ENCODE assay signal across 8 cellular contexts in genomic region chr17:64599187-64599676, GRCh38.
DNase-seq lines count a peak whose midpoint lies in the region; ATAC-seq and TF ChIP-seq lines count a peak whose summit lies in the region.

No MANE protein-coding gene starts in this region.

- peaks cover 47% of the 10 kb centered on the region for H3K4me1 Mint-ChIP-seq in activated naive CD4-positive, alpha-beta T cell treated with anti-CD3 and anti-CD28 coated beads, Interleukin-2, amount 50 U/mL, for 24 hours

- no peak overlapping the region for H3K27ac ChIP-seq in SU-DHL-6 (ENCODE audit: low read depth, low read length)

- H3K4me3 ChIP-seq in SU-DHL-6 (ENCODE audit: insufficient read depth, low read length, poor library complexity, severe bottlenecking): peak overlapping the region; percentile 24

- H3K36me3 Mint-ChIP-seq in activated naive CD4-positive, alpha-beta T cell treated with anti-CD3 and anti-CD28 coated beads, Interleukin-2, amount 50 U/mL, for 24 hours: peaks cover 10% of the 10 kb centered on the region

- H3K27ac Mint-ChIP-seq in activated naive CD4-positive, alpha-beta T cell treated with anti-CD3 and anti-CD28 coated beads, Interleukin-2, amount 50 U/mL, for 24 hours: peak overlapping the region; percentile 94

- H3K36me3 ChIP-seq in SU-DHL-6 (ENCODE audit: low read length): no peaks in the 10 kb centered on the region; the same call in 1 of the 2 replicates

- peak overlapping the region; percentile 47 for H3K4me2 ChIP-seq in SU-DHL-6 (ENCODE audit: low read depth, low read length, poor library complexity, severe bottlenecking)

- H4K20me1 ChIP-seq in SU-DHL-6 (ENCODE audit: low read depth, low read length): no peaks in the 10 kb centered on the region

- peak overlapping the region; percentile 82 for H3K4me3 Mint-ChIP-seq in activated naive CD4-positive, alpha-beta T cell treated with anti-CD3 and anti-CD28 coated beads, Interleukin-2, amount 50 U/mL, for 24 hours

- no peaks in the 10 kb centered on the region for H3K9me3 Mint-ChIP-seq in activated naive CD4-positive, alpha-beta T cell treated with anti-CD3 and anti-CD28 coated beads, Interleukin-2, amount 50 U/mL, for 24 hours

- peak overlapping the region; percentile 52 for H2AFZ ChIP-seq in SU-DHL-6 (ENCODE audit: low read depth, low read length, severe bottlenecking)

- H3K9me3 ChIP-seq in SU-DHL-6 (ENCODE audit: insufficient read depth, low read length): no peaks in the 10 kb centered on the region

- no peaks in the 10 kb centered on the region for H3K27me3 ChIP-seq in SU-DHL-6 (ENCODE audit: low read length)

- H3K79me2 ChIP-seq in SU-DHL-6 (ENCODE audit: insufficient read depth, low read length): no peaks in the 10 kb centered on the region

- ATAC-seq in HG02588 (IDR thresholded peaks at IDR 0.05; ENCODE audit: unreplicated experiment): peak; percentile 92
- no peak for ATAC-seq in GM18519 (IDR thresholded peaks at IDR 0.05; ENCODE audit: low FRiP score, unreplicated experiment)

- no peaks in the 10 kb centered on the region for H3K27me3 Mint-ChIP-seq in activated naive CD4-positive, alpha-beta T cell treated with anti-CD3 and anti-CD28 coated beads, Interleukin-2, amount 50 U/mL, for 24 hours

- no peaks in the 10 kb centered on the region for H3K9me2 ChIP-seq in SU-DHL-6 (replicated peaks; ENCODE audit: insufficient read depth, low read length)

- no peaks in the 10 kb centered on the region for H3F3A ChIP-seq in SU-DHL-6 (ENCODE audit: insufficient read depth)

- TF ChIP-seq CTCF in SU-DHL-6 (IDR thresholded peaks at IDR 0.05; ENCODE audit: insufficient read depth, low read length, poor library complexity, severe bottlenecking): no peak

- peak overlapping the region; percentile 31 for H3K9ac ChIP-seq in SU-DHL-6 (ENCODE audit: low read length)

- DNase-seq in ELR (ENCODE audit: low read depth) (peak; percentile 48), GOT3 (lab: John Stamatoyannopoulos, UW) (no peak), NCI-H1105 treated with DMSO at 0.1 percent for 48 hours (lab: John Stamatoyannopoulos, UW) (no peak)
- DNase-seq in stimulated activated CD4-positive, alpha-beta T cell treated with anti-CD3 and anti-CD28 coated beads, Interleukin-4, amount 100 ng/mL, for 48 hours (ENCODE audit: low read depth in 2 of 2): peak; percentile 16 to 36

Comparison
In these comparisons a context has a peak if more than half of its experiments do, and no peak if none do; other contexts are left out.
1. DNase-seq: peak in ELR (single experiment) and stimulated activated CD4-positive, alpha-beta T cell treated with anti-CD3 and anti-CD28 coated beads, Interleukin-4, amount 100 ng/mL, for 48 hours (2 of 2); none in GOT3 (single experiment) and NCI-H1105 treated with DMSO at 0.1 percent for 48 hours (single experiment).